Comparison of ENCODE assay signal across 1 cellular context in genomic region chrX:47366051-47366722, GRCh38.
TF ChIP-seq lines count a peak whose summit lies in the region.

No MANE protein-coding gene starts in this region.

TF ChIP-seq in IMR-90, 13 proteins besides CTCF, POLR2A, EP300 and RAD21 (continued from another document):
- TF ChIP-seq USF2 (IDR thresholded peaks at IDR 0.05; ENCODE audit: low read depth, low read length) (no peak), RFX5 (IDR thresholded peaks at IDR 0.05; ENCODE audit: low read depth, low read length) (no peak), MXI1 (IDR thresholded peaks at IDR 0.05; ENCODE audit: borderline replicate concordance, low read depth, low read length) (no peak), BHLHE40 (IDR thresholded peaks at IDR 0.05; ENCODE audit: low read depth, low read length) (no peak), RCOR1 (IDR thresholded peaks at IDR 0.05; ENCODE audit: insufficient replicate concordance, low read length) (no peak), MAZ (IDR thresholded peaks at IDR 0.05; ENCODE audit: borderline replicate concordance, low read depth, low read length) (no peak), FOS (IDR thresholded peaks at IDR 0.05; ENCODE audit: low read depth, low read length) (no peak), CHD1 (IDR thresholded peaks at IDR 0.05; ENCODE audit: low read depth, low read length) (no peak), NFE2L2 (IDR thresholded peaks at IDR 0.05; ENCODE audit: low read depth, low read length) (no peak), ELK1 (IDR thresholded peaks at IDR 0.05; ENCODE audit: borderline replicate concordance, low read depth, low read length) (no peak), MAFK (IDR thresholded peaks at IDR 0.05; ENCODE audit: low read depth, low read length) (no peak), SMC3 (IDR thresholded peaks at IDR 0.05; ENCODE audit: low read depth, low read length) (no peak)
